8 cellular contexts compared by ENCODE assay signal in the genomic region with DNA sequence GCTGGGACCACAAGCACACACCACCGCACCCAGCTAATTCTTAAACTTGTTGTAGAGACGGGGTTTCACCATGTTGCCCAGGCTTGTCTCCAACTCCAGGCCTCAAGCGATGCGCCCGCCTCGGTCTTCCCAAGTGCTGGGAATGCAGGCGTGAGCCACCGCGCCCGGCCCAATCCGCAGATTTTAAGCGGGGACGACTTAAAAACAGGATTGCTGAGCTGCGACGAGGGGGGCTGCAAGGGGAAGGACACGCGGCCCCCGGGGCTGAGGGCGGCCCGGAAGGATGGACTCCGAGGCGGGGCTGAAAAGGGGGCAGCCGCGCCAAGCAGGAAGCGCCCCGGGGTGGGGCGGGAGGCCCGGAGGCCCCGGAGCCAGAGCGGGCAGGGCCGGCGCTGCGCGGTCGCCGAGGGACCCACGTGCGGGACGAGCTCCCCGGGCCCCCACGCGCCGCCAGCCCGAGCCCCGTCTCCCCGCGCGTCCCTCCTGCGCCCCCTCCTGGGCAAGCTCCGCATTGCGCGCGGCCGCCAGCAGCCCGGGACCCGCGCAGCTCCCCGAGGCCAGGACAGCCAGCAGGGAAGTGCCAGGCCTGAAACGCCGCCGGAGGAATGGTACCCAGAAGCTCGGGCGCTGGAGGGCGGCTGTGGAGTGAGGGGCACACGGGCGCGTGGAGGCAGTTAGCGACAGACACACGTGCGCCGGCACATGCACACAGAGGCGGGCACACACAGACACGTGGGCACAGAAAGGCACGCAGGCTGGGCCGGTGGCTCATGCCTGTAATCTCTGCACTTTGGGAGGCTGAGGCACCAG. TPM values are rescaled to one million over a fixed set of nuclear protein-coding genes. Genes with fewer than 3 reads are reported as not detected.
DNase-seq lines count a peak whose midpoint lies in the region; ATAC-seq lines count a peak whose summit lies in the region.

No MANE protein-coding gene starts in this region.

- peaks cover 38 to 55% of the 10 kb centered on the region in 2 donors for H3K4me1 ChIP-seq in duodenal mucosa (ENCODE audit: control insufficient read depth in 1 of 2, insufficient read depth in 2 of 2, low read length in 2 of 2)

- H3K36me3 Mint-ChIP-seq in activated CD4-positive, alpha-beta memory T cell treated with anti-CD3 and anti-CD28 coated beads, Interleukin-2, amount 10 ng/mL, durations not matched to agents 7 days and 5 days (ENCODE audit: low read depth) = no peaks in the 10 kb centered on the region

- no peaks in the 10 kb centered on the region for H3K9me3 Mint-ChIP-seq in activated CD4-positive, alpha-beta memory T cell treated with anti-CD3 and anti-CD28 coated beads, Interleukin-2, amount 10 ng/mL, durations not matched to agents 7 days and 5 days

- peaks cover 23% of the 10 kb centered on the region for H3K27me3 Mint-ChIP-seq in activated CD4-positive, alpha-beta memory T cell treated with anti-CD3 and anti-CD28 coated beads, Interleukin-2, amount 10 ng/mL, durations not matched to agents 7 days and 5 days

- CTCF ChIA-PET in activated CD4-positive, alpha-beta memory T cell treated with anti-CD3 and anti-CD28 coated beads, Interleukin-2, amount 10 ng/mL, durations not matched to agents 7 days and 5 days (lab: Charles Lee) = interaction anchor here (0.8 to 2.6 kb wide), 28 partner anchors 9 to 278 kb away, joined by 3 to 28 read pairs (median 4); a partner anchor contains a TSS

- H3K9me3 ChIP-seq in duodenal mucosa (ENCODE audit: control insufficient read depth in 1 of 2, low read length in 2 of 2) = no peaks in the 10 kb centered on the region

- POLR2A ChIA-PET in activated CD4-positive, alpha-beta memory T cell treated with anti-CD3 and anti-CD28 coated beads, Interleukin-2, amount 10 ng/mL, durations not matched to agents 7 days and 5 days (lab: Charles Lee) = interaction anchor here (1.1 to 1.8 kb wide), 2 partner anchors 19 to 101 kb away, joined by 5 to 6 read pairs; no protein-coding TSS in a partner anchor

- no peak overlapping the region for H3K4me3 Mint-ChIP-seq in activated CD4-positive, alpha-beta memory T cell treated with anti-CD3 and anti-CD28 coated beads, Interleukin-2, amount 10 ng/mL, durations not matched to agents 7 days and 5 days

- no peak overlapping the region for H3K27ac ChIP-seq in duodenal mucosa (ENCODE audit: low read depth, low read length)

- peak overlapping the region; percentile 36 to 58 for H3K4me3 ChIP-seq in duodenal mucosa (ENCODE audit: low read depth in 1 of 2, low read length in 2 of 2)

- peaks cover 20% of the 10 kb centered on the region for H3K4me1 Mint-ChIP-seq in activated CD4-positive, alpha-beta memory T cell treated with anti-CD3 and anti-CD28 coated beads, Interleukin-2, amount 10 ng/mL, durations not matched to agents 7 days and 5 days

- no peaks in the 10 kb centered on the region for H3K36me3 ChIP-seq in duodenal mucosa (ENCODE audit: control insufficient read depth in 1 of 2, insufficient read depth in 2 of 2, low read length in 2 of 2)

- H3K27ac Mint-ChIP-seq in activated CD4-positive, alpha-beta memory T cell treated with anti-CD3 and anti-CD28 coated beads, Interleukin-2, amount 10 ng/mL, durations not matched to agents 7 days and 5 days = no peak overlapping the region

- DNase-seq in NCI-H1436 (lab: John Stamatoyannopoulos, UW) = peak; percentile 42
- no peak for DNase-seq in NCI-H1436 treated with DMSO at 0.1 percent for 48 hours (lab: John Stamatoyannopoulos, UW)
- peak; percentile 56 for DNase-seq in NCI-H2171 (lab: John Stamatoyannopoulos, UW)
- peak; percentile 77 for DNase-seq in activated CD4-positive, alpha-beta memory T cell treated with anti-CD3 and anti-CD28 coated beads, Interleukin-2, amount 10 ng/mL, durations not matched to agents 7 days and 5 days
- peak; percentile 37 to 65 for DNase-seq in lung microvascular endothelial cell (ENCODE audit: low read depth in 2 of 2)
- peak; percentile 44 for DNase-seq in stimulated activated CD8-positive, alpha-beta memory T cell treated with anti-CD3 and anti-CD28 coated beads, Interleukin-12 subunit alpha, Interleukin-12 subunit beta, amount 100 ng/mL, for 24 hours (ENCODE audit: extremely low read depth)

- no peaks in the 10 kb centered on the region for H3K27me3 ChIP-seq in duodenal mucosa (ENCODE audit: control insufficient read depth in 1 of 2, insufficient read depth in 2 of 2, low read length in 2 of 2)

- ATAC-seq in GM19328 (IDR thresholded peaks at IDR 0.05; ENCODE audit: unreplicated experiment) = no peak

- peak overlapping the region in 1 of 2 donors; percentile 38 for H3K9ac ChIP-seq in duodenal mucosa (ENCODE audit: low read depth in 1 of 2, low read length in 2 of 2)

RNA-seq across cellular contexts. Expression of a gene that starts 5.5 kb away (rescaled TPM):
- 1 to 10 TPM; 6.7 to 8.0 TPM for total RNA-seq in activated CD4-positive, alpha-beta memory T cell treated with anti-CD3 and anti-CD28 coated beads, Interleukin-2, amount 10 ng/mL, durations not matched to agents 7 days and 5 days
- total RNA-seq in lung microvascular endothelial cell = 14.2 and 29.8 TPM in 2 replicates

RNA-seq across cellular contexts. Expression of a gene that starts 25.6 kb away (rescaled TPM):
- total RNA-seq in activated CD4-positive, alpha-beta memory T cell treated with anti-CD3 and anti-CD28 coated beads, Interleukin-2, amount 10 ng/mL, durations not matched to agents 7 days and 5 days = not detected
- total RNA-seq in lung microvascular endothelial cell = 0.20 and 1.1 TPM in 2 replicates

RNA-seq across cellular contexts. Expression of a gene that starts 41.1 kb away (rescaled TPM):
- total RNA-seq in activated CD4-positive, alpha-beta memory T cell treated with anti-CD3 and anti-CD28 coated beads, Interleukin-2, amount 10 ng/mL, durations not matched to agents 7 days and 5 days = not detected
- total RNA-seq in lung microvascular endothelial cell = not detected in 2 replicates
